In genomic region chr16:87528690-87529579, GRCh38 we compare ENCODE assay signal across 28 cellular contexts.
"Had no signal": no experiment of that assay in that cellular context is flagged by ENCODE, and none has a peak within 500 bp of the region (broad histone marks: within the 10 kb centered on the region; RNA-seq: fewer than 3 reads in every experiment).

No MANE protein-coding gene starts in this region.

- H3K4me3 ChIP-seq: coronary artery, esophagus squamous epithelium, heart right ventricle, lung, neural progenitor cell, right atrium auricular region, sigmoid colon, spleen, suprapubic skin, transverse colon, upper lobe of right lung, uterus had no signal

- H3K36me3 ChIP-seq: esophagus squamous epithelium, heart right ventricle, neural progenitor cell, right atrium auricular region, sigmoid colon, spleen, suprapubic skin, transverse colon, upper lobe of right lung, uterus had no signal

- H3K27me3 ChIP-seq: heart right ventricle, neural progenitor cell, right atrium auricular region, sigmoid colon, upper lobe of right lung, uterus had no signal

- FAIRE-seq: endothelial cell of umbilical vein had no signal

- ATAC-seq: heart right ventricle; left colon; left ventricle myocardium superior; stimulated activated naive B cell treated with anti-CD40 and anti-IgM and Interleukin-4, amounts not matched to agents 10 μg/mL and 1 μg/mL and 100 μg/mL, for 72 hours; stimulated activated naive CD8-positive, alpha-beta T cell treated with anti-CD3 and anti-CD28 coated beads, Interleukin-15, amount 100 ng/mL, for 72 hours; upper lobe of right lung had no signal

- H3K4me1 ChIP-seq: esophagus squamous epithelium, heart right ventricle, neural progenitor cell, parathyroid adenoma, right atrium auricular region, sigmoid colon, spleen, suprapubic skin, transverse colon, upper lobe of right lung, uterus had no signal

- H2AFZ ChIP-seq: neural progenitor cell, parathyroid adenoma had no signal

- H3K4me2 ChIP-seq: neural progenitor cell had no signal

- H3K27ac ChIP-seq: coronary artery, esophagus squamous epithelium, heart right ventricle, neural progenitor cell, parathyroid adenoma, right atrium auricular region, sigmoid colon, spleen, suprapubic skin, transverse colon, upper lobe of right lung, uterus had no signal

- H3K79me2 ChIP-seq: parathyroid adenoma had no signal

- H3K9ac ChIP-seq: neural progenitor cell, parathyroid adenoma had no signal

- DNase-seq: dermis blood vessel endothelial cell; effector memory CD4-positive, alpha-beta T cell; erythroblast; esophagus squamous epithelium; foreskin melanocyte; glutamatergic neuron; heart right ventricle; hypothalamus; immature natural killer cell; islet precursor cell; kidney glomerular epithelial cell; left colon; left ventricle myocardium superior; sigmoid colon; spleen; stimulated activated CD4-positive, alpha-beta T cell treated with anti-CD3 and anti-CD28 coated beads, Interleukin-2, amount 100 ng/mL, for 48 hours; stimulated activated naive B cell treated with anti-CD40 and anti-IgM and Interleukin-4, amounts not matched to agents 10 μg/mL and 1 μg/mL and 100 μg/mL, for 72 hours; stimulated activated naive CD8-positive, alpha-beta T cell treated with anti-CD3 and anti-CD28 coated beads, Interleukin-15, amount 100 ng/mL, for 72 hours; transverse colon; upper lobe of right lung; uterus had no signal
